In the genomic region with DNA sequence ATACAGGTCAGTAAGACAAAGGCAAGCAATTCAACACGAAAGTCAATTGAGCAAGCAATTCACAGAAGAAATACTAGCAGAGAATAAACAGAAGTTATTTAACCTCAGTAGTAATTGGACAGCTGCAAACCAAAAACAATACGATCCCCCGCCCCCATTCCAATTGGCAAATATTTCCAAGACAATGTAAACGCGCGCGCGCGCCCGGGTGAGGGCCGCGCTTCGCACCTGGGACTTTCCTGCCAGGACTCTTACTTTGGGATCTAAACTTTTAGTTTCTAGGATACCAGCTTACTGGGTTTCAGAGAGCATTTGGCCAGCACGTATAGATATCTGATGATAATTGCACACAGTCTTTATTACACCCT, we compare ENCODE assay signal across 8 cellular contexts.
A peak's percentile ranks its signal among the peaks of the same experiment; 100 is the strongest.
DNase-seq lines count a peak whose midpoint lies in the region; ATAC-seq and TF ChIP-seq lines count a peak whose summit lies in the region.

No MANE protein-coding gene starts in this region.

- H3K27me3 Mint-ChIP-seq in nephron progenitor cell (ENCODE audit: low read depth, poor library complexity): no peaks in the 10 kb centered on the region

- DNase-seq in EL: peak; percentile 36
- peak; percentile 20 for DNase-seq in fibroblast of gingiva (ENCODE audit: low read depth)
- DNase-seq in nephron progenitor cell: peak; percentile 57

- no peak for TF ChIP-seq EP300 in Ishikawa (IDR thresholded peaks at IDR 0.05; ENCODE audit: borderline replicate concordance)

- no peak for TF ChIP-seq RAD21 in Ishikawa (IDR thresholded peaks at IDR 0.05; ENCODE audit: low read depth)

- no peak for TF ChIP-seq CTCF in VCaP (conservative IDR thresholded peaks at IDR 0.05)
- no peak for TF ChIP-seq CTCF in nephron progenitor cell (IDR thresholded peaks at IDR 0.05)

- peaks cover 27% of the 10 kb centered on the region for H3K4me1 Mint-ChIP-seq in nephron progenitor cell

- ATAC-seq in HG03159 (IDR thresholded peaks at IDR 0.05; ENCODE audit: unreplicated experiment) (no peak), HG02870 (IDR thresholded peaks at IDR 0.05; ENCODE audit: unreplicated experiment) (no peak), GM19324 (IDR thresholded peaks at IDR 0.05; ENCODE audit: low FRiP score, unreplicated experiment) (no peak)

- H3K36me3 Mint-ChIP-seq in nephron progenitor cell (ENCODE audit: low read depth): peaks cover 60% of the 10 kb centered on the region

- peak overlapping the region; percentile 97 for H3K27ac ChIP-seq in VCaP

- H3K9me3 Mint-ChIP-seq in nephron progenitor cell: peaks cover 3% of the 10 kb centered on the region

- H3K27ac Mint-ChIP-seq in nephron progenitor cell: peak overlapping the region; percentile 95

- H3K4me3 Mint-ChIP-seq in nephron progenitor cell: peak overlapping the region; percentile 99

TF ChIP-seq in Ishikawa, 13 proteins besides CTCF, POLR2A, EP300 and RAD21:
- TF ChIP-seq, protein P1, sequence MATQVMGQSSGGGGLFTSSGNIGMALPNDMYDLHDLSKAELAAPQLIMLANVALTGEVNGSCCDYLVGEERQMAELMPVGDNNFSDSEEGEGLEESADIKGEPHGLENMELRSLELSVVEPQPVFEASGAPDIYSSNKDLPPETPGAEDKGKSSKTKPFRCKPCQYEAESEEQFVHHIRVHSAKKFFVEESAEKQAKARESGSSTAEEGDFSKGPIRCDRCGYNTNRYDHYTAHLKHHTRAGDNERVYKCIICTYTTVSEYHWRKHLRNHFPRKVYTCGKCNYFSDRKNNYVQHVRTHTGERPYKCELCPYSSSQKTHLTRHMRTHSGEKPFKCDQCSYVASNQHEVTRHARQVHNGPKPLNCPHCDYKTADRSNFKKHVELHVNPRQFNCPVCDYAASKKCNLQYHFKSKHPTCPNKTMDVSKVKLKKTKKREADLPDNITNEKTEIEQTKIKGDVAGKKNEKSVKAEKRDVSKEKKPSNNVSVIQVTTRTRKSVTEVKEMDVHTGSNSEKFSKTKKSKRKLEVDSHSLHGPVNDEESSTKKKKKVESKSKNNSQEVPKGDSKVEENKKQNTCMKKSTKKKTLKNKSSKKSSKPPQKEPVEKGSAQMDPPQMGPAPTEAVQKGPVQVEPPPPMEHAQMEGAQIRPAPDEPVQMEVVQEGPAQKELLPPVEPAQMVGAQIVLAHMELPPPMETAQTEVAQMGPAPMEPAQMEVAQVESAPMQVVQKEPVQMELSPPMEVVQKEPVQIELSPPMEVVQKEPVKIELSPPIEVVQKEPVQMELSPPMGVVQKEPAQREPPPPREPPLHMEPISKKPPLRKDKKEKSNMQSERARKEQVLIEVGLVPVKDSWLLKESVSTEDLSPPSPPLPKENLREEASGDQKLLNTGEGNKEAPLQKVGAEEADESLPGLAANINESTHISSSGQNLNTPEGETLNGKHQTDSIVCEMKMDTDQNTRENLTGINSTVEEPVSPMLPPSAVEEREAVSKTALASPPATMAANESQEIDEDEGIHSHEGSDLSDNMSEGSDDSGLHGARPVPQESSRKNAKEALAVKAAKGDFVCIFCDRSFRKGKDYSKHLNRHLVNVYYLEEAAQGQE (IDR thresholded peaks at IDR 0.05; ENCODE audit: low read depth): no peak
- TF ChIP-seq CREB1 (IDR thresholded peaks at IDR 0.05; ENCODE audit: low read depth) (no peak), ZBTB7A (IDR thresholded peaks at IDR 0.05; ENCODE audit: low read depth) (no peak), FOXM1 (IDR thresholded peaks at IDR 0.05; ENCODE audit: borderline replicate concordance, low read depth) (no peak), EGR1 (IDR thresholded peaks at IDR 0.05) (no peak), TCF12 (IDR thresholded peaks at IDR 0.05; ENCODE audit: low read depth) (no peak), YY1 (IDR thresholded peaks at IDR 0.05; ENCODE audit: low read depth) (no peak), TEAD4 (IDR thresholded peaks at IDR 0.05) (0 out of 2 replicates have a peak, but pooled peaks have one; percentile 20), NFIC (IDR thresholded peaks at IDR 0.05) (no peak), TAF1 (IDR thresholded peaks at IDR 0.05; ENCODE audit: low read depth) (no peak), CEBPB (IDR thresholded peaks at IDR 0.05) (no peak)
- TF ChIP-seq, protein P2, sequence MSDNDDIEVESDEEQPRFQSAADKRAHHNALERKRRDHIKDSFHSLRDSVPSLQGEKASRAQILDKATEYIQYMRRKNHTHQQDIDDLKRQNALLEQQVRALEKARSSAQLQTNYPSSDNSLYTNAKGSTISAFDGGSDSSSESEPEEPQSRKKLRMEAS (IDR thresholded peaks at IDR 0.05): peak; percentile 63; the same call in 1 of the 2 replicates
- TF ChIP-seq, protein P3, sequence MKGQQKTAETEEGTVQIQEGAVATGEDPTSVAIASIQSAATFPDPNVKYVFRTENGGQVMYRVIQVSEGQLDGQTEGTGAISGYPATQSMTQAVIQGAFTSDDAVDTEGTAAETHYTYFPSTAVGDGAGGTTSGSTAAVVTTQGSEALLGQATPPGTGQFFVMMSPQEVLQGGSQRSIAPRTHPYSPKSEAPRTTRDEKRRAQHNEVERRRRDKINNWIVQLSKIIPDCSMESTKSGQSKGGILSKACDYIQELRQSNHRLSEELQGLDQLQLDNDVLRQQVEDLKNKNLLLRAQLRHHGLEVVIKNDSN (IDR thresholded peaks at IDR 0.05): no peak
